Comparison of ENCODE assay signal across 2 cellular contexts in the genomic region with DNA sequence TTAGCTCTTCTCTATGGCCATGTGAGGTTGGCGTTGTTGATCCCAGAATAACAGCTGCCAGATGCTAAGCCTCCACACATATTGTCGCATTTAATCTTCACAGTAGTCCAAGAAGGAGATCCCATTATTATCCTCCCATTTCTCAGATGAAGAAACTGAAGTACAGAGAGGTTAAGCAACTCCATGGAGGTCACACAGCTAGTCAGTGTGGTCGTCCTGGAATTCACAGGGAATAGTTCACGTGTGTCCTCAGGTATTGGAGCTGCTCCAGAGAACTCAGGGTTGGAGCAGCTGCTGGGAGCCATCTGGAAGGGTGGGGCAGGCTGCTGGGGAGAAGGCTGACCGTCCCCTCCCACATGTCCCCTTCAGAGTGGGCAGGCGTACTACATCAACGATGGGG.
A peak's percentile ranks its signal among the peaks of the same experiment; 100 is the strongest.
TF ChIP-seq lines count a peak whose summit lies in the region.

No MANE protein-coding gene starts in this region.

TF ChIP-seq in HEK293, 187 proteins besides CTCF, POLR2A, EP300 and RAD21 (continued from another document):
- TF ChIP-seq, protein P1, sequence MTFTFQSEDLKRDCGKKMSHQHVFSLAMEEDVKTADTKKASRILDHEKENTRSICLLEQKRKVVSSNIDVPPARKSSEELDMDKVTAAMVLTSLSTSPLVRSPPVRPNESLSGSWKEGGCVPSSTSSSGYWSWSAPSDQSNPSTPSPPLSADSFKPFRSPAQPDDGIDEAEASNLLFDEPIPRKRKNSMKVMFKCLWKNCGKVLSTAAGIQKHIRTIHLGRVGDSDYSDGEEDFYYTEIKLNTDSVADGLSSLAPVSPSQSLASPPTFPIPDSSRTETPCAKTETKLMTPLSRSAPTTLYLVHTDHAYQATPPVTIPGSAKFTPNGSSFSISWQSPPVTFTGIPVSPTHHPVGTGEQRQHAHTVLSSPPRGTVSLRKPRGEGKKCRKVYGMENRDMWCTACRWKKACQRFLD (tag by site-specific recombination; IDR thresholded peaks at IDR 0.05): no peak
- TF ChIP-seq ZNF658 (tag by site-specific recombination; IDR thresholded peaks at IDR 0.05): no peak

TF ChIP-seq in K562, 482 proteins besides CTCF, POLR2A, EP300 and RAD21:
- TF ChIP-seq, protein P2, sequence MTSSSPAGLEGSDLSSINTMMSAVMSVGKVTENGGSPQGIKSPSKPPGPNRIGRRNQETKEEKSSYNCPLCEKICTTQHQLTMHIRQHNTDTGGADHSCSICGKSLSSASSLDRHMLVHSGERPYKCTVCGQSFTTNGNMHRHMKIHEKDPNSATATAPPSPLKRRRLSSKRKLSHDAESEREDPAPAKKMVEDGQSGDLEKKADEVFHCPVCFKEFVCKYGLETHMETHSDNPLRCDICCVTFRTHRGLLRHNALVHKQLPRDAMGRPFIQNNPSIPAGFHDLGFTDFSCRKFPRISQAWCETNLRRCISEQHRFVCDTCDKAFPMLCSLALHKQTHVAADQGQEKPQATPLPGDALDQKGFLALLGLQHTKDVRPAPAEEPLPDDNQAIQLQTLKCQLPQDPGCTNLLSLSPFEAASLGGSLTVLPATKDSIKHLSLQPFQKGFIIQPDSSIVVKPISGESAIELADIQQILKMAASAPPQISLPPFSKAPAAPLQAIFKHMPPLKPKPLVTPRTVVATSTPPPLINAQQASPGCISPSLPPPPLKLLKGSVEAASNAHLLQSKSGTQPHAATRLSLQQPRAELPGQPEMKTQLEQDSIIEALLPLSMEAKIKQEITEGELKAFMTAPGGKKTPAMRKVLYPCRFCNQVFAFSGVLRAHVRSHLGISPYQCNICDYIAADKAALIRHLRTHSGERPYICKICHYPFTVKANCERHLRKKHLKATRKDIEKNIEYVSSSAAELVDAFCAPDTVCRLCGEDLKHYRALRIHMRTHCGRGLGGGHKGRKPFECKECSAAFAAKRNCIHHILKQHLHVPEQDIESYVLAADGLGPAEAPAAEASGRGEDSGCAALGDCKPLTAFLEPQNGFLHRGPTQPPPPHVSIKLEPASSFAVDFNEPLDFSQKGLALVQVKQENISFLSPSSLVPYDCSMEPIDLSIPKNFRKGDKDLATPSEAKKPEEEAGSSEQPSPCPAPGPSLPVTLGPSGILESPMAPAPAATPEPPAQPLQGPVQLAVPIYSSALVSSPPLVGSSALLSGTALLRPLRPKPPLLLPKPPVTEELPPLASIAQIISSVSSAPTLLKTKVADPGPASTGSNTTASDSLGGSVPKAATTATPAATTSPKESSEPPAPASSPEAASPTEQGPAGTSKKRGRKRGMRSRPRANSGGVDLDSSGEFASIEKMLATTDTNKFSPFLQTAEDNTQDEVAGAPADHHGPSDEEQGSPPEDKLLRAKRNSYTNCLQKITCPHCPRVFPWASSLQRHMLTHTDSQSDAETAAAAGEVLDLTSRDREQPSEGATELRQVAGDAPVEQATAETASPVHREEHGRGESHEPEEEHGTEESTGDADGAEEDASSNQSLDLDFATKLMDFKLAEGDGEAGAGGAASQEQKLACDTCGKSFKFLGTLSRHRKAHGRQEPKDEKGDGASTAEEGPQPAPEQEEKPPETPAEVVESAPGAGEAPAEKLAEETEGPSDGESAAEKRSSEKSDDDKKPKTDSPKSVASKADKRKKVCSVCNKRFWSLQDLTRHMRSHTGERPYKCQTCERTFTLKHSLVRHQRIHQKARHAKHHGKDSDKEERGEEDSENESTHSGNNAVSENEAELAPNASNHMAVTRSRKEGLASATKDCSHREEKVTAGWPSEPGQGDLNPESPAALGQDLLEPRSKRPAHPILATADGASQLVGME (CRISPR knock-in tag; IDR thresholded peaks at IDR 0.05): no peak
- TF ChIP-seq BCOR (IDR thresholded peaks at IDR 0.05): peak; percentile 28; the same call in 1 of the 2 replicates
- TF ChIP-seq HIVEP1 (CRISPR knock-in tag; IDR thresholded peaks at IDR 0.05): no peak
- peak; percentile 75 for TF ChIP-seq RBM25 (IDR thresholded peaks at IDR 0.05; ENCODE audit: low read depth, low read length, severe bottlenecking)
- no peak for TF ChIP-seq ZNF785 (CRISPR knock-in tag; IDR thresholded peaks at IDR 0.05)
- TF ChIP-seq FOXA1 (IDR thresholded peaks at IDR 0.05; ENCODE audit: borderline replicate concordance): no peak
- TF ChIP-seq, protein P3, sequence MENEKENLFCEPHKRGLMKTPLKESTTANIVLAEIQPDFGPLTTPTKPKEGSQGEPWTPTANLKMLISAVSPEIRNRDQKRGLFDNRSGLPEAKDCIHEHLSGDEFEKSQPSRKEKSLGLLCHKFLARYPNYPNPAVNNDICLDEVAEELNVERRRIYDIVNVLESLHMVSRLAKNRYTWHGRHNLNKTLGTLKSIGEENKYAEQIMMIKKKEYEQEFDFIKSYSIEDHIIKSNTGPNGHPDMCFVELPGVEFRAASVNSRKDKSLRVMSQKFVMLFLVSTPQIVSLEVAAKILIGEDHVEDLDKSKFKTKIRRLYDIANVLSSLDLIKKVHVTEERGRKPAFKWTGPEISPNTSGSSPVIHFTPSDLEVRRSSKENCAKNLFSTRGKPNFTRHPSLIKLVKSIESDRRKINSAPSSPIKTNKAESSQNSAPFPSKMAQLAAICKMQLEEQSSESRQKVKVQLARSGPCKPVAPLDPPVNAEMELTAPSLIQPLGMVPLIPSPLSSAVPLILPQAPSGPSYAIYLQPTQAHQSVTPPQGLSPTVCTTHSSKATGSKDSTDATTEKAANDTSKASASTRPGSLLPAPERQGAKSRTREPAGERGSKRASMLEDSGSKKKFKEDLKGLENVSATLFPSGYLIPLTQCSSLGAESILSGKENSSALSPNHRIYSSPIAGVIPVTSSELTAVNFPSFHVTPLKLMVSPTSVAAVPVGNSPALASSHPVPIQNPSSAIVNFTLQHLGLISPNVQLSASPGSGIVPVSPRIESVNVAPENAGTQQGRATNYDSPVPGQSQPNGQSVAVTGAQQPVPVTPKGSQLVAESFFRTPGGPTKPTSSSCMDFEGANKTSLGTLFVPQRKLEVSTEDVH (IDR thresholded peaks at IDR 0.05; ENCODE audit: low read depth, partially characterized antibody): no peak
- TF ChIP-seq E2F3 (CRISPR knock-in tag; IDR thresholded peaks at IDR 0.05): no peak
- no peak for TF ChIP-seq MEF2D (tag; conservative IDR thresholded peaks at IDR 0.05; ENCODE audit: low read depth)
- peak; percentile 58 for TF ChIP-seq ZFP36 (IDR thresholded peaks at IDR 0.05; ENCODE audit: low read depth, low read length, partially characterized antibody)
- no peak for TF ChIP-seq ETV5 (CRISPR knock-in tag; IDR thresholded peaks at IDR 0.05; ENCODE audit: low read depth)
- TF ChIP-seq, protein P4, sequence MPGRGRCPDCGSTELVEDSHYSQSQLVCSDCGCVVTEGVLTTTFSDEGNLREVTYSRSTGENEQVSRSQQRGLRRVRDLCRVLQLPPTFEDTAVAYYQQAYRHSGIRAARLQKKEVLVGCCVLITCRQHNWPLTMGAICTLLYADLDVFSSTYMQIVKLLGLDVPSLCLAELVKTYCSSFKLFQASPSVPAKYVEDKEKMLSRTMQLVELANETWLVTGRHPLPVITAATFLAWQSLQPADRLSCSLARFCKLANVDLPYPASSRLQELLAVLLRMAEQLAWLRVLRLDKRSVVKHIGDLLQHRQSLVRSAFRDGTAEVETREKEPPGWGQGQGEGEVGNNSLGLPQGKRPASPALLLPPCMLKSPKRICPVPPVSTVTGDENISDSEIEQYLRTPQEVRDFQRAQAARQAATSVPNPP (IDR thresholded peaks at IDR 0.05; ENCODE audit: borderline replicate concordance, insufficient read depth, insufficient read length): no peak
- TF ChIP-seq POLR2B (IDR thresholded peaks at IDR 0.05; ENCODE audit: low read depth, partially characterized antibody): no peak
- TF ChIP-seq MAZ (CRISPR knock-in tag; conservative IDR thresholded peaks at IDR 0.05 in 1 of 2, IDR thresholded peaks at IDR 0.05 in 1 of 2): no peak
- no peak for TF ChIP-seq MAFF (IDR thresholded peaks at IDR 0.05; ENCODE audit: low read length)
- TF ChIP-seq TFAM (CRISPR knock-in tag; conservative IDR thresholded peaks at IDR 0.05): no peak
